Comparison of ENCODE assay signal across 1 cellular context in the genomic region with DNA sequence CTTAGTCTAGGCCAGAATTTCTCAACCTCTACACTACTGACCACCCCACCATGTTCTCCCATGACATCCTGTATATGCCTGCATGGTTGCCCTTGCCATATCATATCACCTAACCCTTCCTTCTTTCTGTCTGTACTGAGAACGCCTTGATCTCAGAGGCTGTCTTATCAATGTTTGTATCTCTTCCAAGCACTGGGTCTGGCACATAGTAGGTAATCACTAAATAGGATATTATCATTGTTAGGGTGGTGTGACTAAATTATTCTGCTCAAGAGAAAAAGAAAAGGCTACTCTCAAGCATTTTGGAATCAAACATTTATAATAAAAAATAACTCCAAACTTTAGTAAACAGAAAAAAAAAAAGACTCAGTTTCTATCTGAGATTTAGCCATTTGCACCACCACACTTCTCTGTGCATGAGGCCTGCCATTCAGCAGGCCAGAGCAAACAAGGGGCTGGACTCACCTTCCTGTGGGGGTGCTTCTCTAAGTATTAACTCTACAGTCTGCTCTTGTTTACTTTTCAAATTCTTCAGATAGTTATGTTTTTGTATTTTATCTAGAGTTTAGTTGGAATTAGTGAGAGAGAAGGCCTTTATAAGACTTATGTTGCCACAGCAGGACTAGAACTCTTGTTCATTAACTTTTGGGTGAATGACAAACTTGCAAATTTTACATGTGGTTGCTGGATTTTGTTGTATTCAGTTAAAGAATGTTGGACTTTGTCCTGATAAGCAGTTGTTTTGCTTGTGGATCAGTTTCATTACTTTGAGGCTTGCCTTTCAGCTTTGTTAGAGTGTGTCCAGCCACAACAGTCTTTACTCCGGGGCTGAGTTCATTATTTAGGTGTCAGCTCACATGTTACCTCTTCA.
TF ChIP-seq lines count a peak whose summit lies in the region.

No MANE protein-coding gene starts in this region.

TF ChIP-seq in GM23338, 12 proteins besides CTCF, POLR2A, EP300 and RAD21 (continued from another document):
- TF ChIP-seq, protein P1, sequence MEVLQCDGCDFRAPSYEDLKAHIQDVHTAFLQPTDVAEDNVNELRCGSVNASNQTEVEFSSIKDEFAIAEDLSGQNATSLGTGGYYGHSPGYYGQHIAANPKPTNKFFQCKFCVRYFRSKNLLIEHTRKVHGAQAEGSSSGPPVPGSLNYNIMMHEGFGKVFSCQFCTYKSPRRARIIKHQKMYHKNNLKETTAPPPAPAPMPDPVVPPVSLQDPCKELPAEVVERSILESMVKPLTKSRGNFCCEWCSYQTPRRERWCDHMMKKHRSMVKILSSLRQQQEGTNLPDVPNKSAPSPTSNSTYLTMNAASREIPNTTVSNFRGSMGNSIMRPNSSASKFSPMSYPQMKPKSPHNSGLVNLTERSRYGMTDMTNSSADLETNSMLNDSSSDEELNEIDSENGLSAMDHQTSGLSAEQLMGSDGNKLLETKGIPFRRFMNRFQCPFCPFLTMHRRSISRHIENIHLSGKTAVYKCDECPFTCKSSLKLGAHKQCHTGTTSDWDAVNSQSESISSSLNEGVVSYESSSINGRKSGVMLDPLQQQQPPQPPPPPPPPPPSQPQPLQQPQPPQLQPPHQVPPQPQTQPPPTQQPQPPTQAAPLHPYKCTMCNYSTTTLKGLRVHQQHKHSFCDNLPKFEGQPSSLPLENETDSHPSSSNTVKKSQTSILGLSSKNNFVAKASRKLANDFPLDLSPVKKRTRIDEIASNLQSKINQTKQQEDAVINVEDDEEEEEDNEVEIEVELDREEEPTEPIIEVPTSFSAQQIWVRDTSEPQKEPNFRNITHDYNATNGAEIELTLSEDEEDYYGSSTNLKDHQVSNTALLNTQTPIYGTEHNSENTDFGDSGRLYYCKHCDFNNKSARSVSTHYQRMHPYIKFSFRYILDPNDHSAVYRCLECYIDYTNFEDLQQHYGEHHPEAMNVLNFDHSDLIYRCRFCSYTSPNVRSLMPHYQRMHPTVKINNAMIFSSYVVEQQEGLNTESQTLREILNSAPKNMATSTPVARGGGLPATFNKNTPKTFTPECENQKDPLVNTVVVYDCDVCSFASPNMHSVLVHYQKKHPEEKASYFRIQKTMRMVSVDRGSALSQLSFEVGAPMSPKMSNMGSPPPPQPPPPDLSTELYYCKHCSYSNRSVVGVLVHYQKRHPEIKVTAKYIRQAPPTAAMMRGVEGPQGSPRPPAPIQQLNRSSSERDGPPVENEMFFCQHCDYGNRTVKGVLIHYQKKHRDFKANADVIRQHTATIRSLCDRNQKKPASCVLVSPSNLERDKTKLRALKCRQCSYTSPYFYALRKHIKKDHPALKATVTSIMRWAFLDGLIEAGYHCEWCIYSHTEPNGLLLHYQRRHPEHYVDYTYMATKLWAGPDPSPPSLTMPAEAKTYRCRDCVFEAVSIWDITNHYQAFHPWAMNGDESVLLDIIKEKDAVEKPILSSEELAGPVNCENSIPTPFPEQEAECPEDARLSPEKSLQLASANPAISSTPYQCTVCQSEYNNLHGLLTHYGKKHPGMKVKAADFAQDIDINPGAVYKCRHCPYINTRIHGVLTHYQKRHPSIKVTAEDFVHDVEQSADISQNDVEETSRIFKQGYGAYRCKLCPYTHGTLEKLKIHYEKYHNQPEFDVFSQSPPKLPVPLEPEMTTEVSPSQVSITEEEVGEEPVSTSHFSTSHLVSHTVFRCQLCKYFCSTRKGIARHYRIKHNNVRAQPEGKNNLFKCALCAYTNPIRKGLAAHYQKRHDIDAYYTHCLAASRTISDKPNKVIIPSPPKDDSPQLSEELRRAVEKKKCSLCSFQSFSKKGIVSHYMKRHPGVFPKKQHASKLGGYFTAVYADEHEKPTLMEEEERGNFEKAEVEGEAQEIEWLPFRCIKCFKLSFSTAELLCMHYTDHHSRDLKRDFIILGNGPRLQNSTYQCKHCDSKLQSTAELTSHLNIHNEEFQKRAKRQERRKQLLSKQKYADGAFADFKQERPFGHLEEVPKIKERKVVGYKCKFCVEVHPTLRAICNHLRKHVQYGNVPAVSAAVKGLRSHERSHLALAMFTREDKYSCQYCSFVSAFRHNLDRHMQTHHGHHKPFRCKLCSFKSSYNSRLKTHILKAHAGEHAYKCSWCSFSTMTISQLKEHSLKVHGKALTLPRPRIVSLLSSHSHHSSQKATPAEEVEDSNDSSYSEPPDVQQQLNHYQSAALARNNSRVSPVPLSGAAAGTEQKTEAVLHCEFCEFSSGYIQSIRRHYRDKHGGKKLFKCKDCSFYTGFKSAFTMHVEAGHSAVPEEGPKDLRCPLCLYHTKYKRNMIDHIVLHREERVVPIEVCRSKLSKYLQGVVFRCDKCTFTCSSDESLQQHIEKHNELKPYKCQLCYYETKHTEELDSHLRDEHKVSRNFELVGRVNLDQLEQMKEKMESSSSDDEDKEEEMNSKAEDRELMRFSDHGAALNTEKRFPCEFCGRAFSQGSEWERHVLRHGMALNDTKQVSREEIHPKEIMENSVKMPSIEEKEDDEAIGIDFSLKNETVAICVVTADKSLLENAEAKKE (CRISPR knock-in tag; IDR thresholded peaks at IDR 0.05): no peak
- no peak for TF ChIP-seq POLR2AphosphoS5 (IDR thresholded peaks at IDR 0.05; ENCODE audit: low read depth)
- TF ChIP-seq, protein P2, sequence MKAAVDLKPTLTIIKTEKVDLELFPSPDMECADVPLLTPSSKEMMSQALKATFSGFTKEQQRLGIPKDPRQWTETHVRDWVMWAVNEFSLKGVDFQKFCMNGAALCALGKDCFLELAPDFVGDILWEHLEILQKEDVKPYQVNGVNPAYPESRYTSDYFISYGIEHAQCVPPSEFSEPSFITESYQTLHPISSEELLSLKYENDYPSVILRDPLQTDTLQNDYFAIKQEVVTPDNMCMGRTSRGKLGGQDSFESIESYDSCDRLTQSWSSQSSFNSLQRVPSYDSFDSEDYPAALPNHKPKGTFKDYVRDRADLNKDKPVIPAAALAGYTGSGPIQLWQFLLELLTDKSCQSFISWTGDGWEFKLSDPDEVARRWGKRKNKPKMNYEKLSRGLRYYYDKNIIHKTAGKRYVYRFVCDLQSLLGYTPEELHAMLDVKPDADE (IDR thresholded peaks at IDR 0.05): no peak
TF ChIP-seq in GM23338: peak in this region for 0.
